Comparison of ENCODE assay signal across 10 cellular contexts in the genomic region with DNA sequence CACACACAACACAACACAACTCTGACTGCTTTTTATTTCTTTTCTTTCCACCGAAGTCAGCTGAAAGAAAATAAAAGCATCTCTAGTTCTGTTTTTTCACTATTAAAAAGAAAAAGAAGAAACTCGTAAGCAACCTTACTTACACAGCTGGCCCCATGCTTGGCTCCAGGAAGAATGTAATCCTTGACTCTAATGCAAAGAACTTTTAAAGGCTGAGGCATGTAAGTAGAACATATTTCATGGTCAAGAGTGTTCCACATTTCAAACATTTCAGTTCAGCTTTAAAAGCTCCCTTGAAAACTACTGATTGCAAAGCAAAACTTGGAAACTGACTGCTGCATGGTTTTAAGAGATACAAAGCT. TPM values are rescaled to one million over a fixed set of nuclear protein-coding genes. Genes with fewer than 3 reads are reported as not detected.
DNase-seq lines count a peak whose midpoint lies in the region; ATAC-seq and TF ChIP-seq lines count a peak whose summit lies in the region.
"Had no signal": no experiment of that assay in that cellular context is flagged by ENCODE, and none has a peak within 500 bp of the region (broad histone marks: within the 10 kb centered on the region; RNA-seq: fewer than 3 reads in every experiment).

No MANE protein-coding gene starts in this region.

- DNase-seq in Caki2 (ENCODE audit: low read depth) (peak; percentile 69), SK-N-MC (ENCODE audit: low read depth, low spot score) (no peak), fibroblast of gingiva (ENCODE audit: low read depth) (peak; percentile 41), retinal pigment epithelial cell (ENCODE audit: low read depth) (no peak), NCI-H1436 (lab: John Stamatoyannopoulos, UW) (no peak), activated gamma-delta T cell treated with Interleukin-2 at 50 U/mL for 16 hours (no peak)
- DNase-seq: NCI-H1694 treated with DMSO at 0.1 percent for 48 hours had no signal

- H3K27me3 Mint-ChIP-seq in activated T-helper 17 cell treated with anti-CD3 and anti-CD28 coated beads, Interleukin-2, amount 50 U/mL, for 72 hours: peaks cover 17% of the 10 kb centered on the region

- no peaks in the 10 kb centered on the region for H3K36me3 Mint-ChIP-seq in activated T-helper 17 cell treated with anti-CD3 and anti-CD28 coated beads, Interleukin-2, amount 50 U/mL, for 72 hours (ENCODE audit: low read depth)

- H3K4me3 Mint-ChIP-seq in activated T-helper 17 cell treated with anti-CD3 and anti-CD28 coated beads, Interleukin-2, amount 50 U/mL, for 72 hours: no peak overlapping the region
- H3K4me3 Mint-ChIP-seq: activated CD4-positive, alpha-beta T cell treated with anti-CD3 and anti-CD28 coated beads, Interleukin-2, amount 10 ng/mL, durations not matched to agents 7 days and 5 days had no signal

- no peaks in the 10 kb centered on the region for H3K9me3 ChIP-seq in SK-N-MC (ENCODE audit: low read depth, low read length)

- no peaks in the 10 kb centered on the region for H3K9me3 Mint-ChIP-seq in activated T-helper 17 cell treated with anti-CD3 and anti-CD28 coated beads, Interleukin-2, amount 50 U/mL, for 72 hours
- H3K9me3 Mint-ChIP-seq: activated CD4-positive, alpha-beta T cell treated with anti-CD3 and anti-CD28 coated beads, Interleukin-2, amount 10 ng/mL, durations not matched to agents 7 days and 5 days had no signal

- no peaks in the 10 kb centered on the region for H3K4me1 Mint-ChIP-seq in activated T-helper 17 cell treated with anti-CD3 and anti-CD28 coated beads, Interleukin-2, amount 50 U/mL, for 72 hours
- H3K4me1 Mint-ChIP-seq: activated CD4-positive, alpha-beta T cell treated with anti-CD3 and anti-CD28 coated beads, Interleukin-2, amount 10 ng/mL, durations not matched to agents 7 days and 5 days had no signal

- in situ Hi-C loops in Caki2 (cut with HindIII; ENCODE audit: low pct_unique_long_range_greater_than_20kb, low sequenced_read_pairs): loop anchor here (25.0 kb wide), 1 partner anchor 160 kb away; no protein-coding TSS in a partner anchor

- ATAC-seq in activated T-helper 17 cell treated with anti-CD3 and anti-CD28 coated beads, Interleukin-2, amount 50 U/mL, for 72 hours (replicated peaks): no peak
- ATAC-seq in HG02981 (IDR thresholded peaks at IDR 0.05; ENCODE audit: unreplicated experiment): no peak

- H3K27ac Mint-ChIP-seq in activated T-helper 17 cell treated with anti-CD3 and anti-CD28 coated beads, Interleukin-2, amount 50 U/mL, for 72 hours: no peak overlapping the region
- H3K27ac Mint-ChIP-seq: activated CD4-positive, alpha-beta T cell treated with anti-CD3 and anti-CD28 coated beads, Interleukin-2, amount 10 ng/mL, durations not matched to agents 7 days and 5 days had no signal

- H3K27ac ChIP-seq in SK-N-MC: peak overlapping the region; percentile 55

- H3K36me3 ChIP-seq in SK-N-MC (ENCODE audit: insufficient read depth, low read length): no peaks in the 10 kb centered on the region

- H3K9ac ChIP-seq in SK-N-MC (ENCODE audit: insufficient read length): peak overlapping the region; percentile 69

- TF ChIP-seq CTCF in retinal pigment epithelial cell (conservative IDR thresholded peaks at IDR 0.05; ENCODE audit: low read depth, low read length): no peak

- peak overlapping the region; percentile 77 for H3K4me3 ChIP-seq in SK-N-MC
- peak overlapping the region; percentile 45 for H3K4me3 ChIP-seq in retinal pigment epithelial cell (ENCODE audit: low read length)

RNA-seq across cellular contexts. Expression of a gene that starts 0.6 kb away (rescaled TPM):
- 44.9 and 84.5 TPM in 2 replicates for total RNA-seq in Caki2 (2014; rRNA removed; shearing (Covaris generic); ENCODE audit: low replicate concordance)
- not detected for total RNA-seq in activated T-helper 17 cell treated with anti-CD3 and anti-CD28 coated beads, Interleukin-2, amount 50 U/mL, for 72 hours
- total RNA-seq: activated CD4-positive, alpha-beta T cell treated with anti-CD3 and anti-CD28 coated beads, Interleukin-2, amount 10 ng/mL, durations not matched to agents 7 days and 5 days had no signal

RNA-seq across cellular contexts. Expression of a gene that starts 38.1 kb away (rescaled TPM):
- 17.0 and 25.4 TPM in 2 replicates for total RNA-seq in Caki2 (2014; rRNA removed; shearing (Covaris generic); ENCODE audit: low replicate concordance)
- under 1 TPM; 0.32 to 0.69 TPM for total RNA-seq in activated T-helper 17 cell treated with anti-CD3 and anti-CD28 coated beads, Interleukin-2, amount 50 U/mL, for 72 hours
- total RNA-seq: activated CD4-positive, alpha-beta T cell treated with anti-CD3 and anti-CD28 coated beads, Interleukin-2, amount 10 ng/mL, durations not matched to agents 7 days and 5 days had no signal

Comparison
In these comparisons a context has a peak if more than half of its experiments do, and no peak if none do; other contexts are left out.
1. DNase-seq: peak in Caki2 (single experiment) and fibroblast of gingiva (single experiment); none in SK-N-MC (single experiment), retinal pigment epithelial cell (single experiment), NCI-H1436 (single experiment) and activated gamma-delta T cell treated with Interleukin-2 at 50 U/mL for 16 hours (single experiment).
2. RNA of a gene that starts 0.6 kb away (total RNA-seq): 44.9 to 84.5 TPM in Caki2; not detected in activated T-helper 17 cell treated with anti-CD3 and anti-CD28 coated beads, Interleukin-2, amount 50 U/mL, for 72 hours; every median in the first group is over 10 times any median in the second.
3. RNA of a gene that starts 38.1 kb away (total RNA-seq): 17.0 to 25.4 TPM in Caki2; 0.32 to 0.69 TPM in activated T-helper 17 cell treated with anti-CD3 and anti-CD28 coated beads, Interleukin-2, amount 50 U/mL, for 72 hours; every median in the first group is over 10 times any median in the second.